Comparison of ENCODE assay signal across 1 cellular context in the genomic region with DNA sequence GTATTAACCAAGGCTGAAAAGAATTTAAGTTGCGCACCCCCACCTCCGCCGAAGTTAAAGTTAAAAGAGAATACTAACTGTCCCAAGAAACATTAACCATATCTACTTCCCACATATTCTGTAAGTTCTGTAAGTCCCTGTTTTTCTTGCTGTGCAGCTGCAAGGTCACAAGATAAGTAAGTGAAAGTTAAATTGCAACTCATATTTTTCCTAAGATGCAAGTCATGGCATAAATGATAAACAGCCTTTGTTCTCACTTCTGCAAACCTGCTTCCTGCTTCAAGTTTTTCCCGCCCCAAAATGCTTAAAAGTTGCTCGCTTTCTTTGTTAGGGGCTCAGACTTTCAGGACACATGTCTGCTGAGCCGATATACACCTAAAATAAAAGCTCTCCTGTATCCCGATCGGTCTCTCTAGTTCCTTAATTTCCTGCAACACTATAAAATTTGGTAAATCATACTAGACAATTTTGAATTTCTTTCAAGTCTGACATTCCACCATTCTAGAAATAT.
TF ChIP-seq lines count a peak whose summit lies in the region.

No MANE protein-coding gene starts in this region.

TF ChIP-seq in K562, 482 proteins besides CTCF, POLR2A, EP300 and RAD21 (continued from another document and continues in another):
- TF ChIP-seq, protein P1, sequence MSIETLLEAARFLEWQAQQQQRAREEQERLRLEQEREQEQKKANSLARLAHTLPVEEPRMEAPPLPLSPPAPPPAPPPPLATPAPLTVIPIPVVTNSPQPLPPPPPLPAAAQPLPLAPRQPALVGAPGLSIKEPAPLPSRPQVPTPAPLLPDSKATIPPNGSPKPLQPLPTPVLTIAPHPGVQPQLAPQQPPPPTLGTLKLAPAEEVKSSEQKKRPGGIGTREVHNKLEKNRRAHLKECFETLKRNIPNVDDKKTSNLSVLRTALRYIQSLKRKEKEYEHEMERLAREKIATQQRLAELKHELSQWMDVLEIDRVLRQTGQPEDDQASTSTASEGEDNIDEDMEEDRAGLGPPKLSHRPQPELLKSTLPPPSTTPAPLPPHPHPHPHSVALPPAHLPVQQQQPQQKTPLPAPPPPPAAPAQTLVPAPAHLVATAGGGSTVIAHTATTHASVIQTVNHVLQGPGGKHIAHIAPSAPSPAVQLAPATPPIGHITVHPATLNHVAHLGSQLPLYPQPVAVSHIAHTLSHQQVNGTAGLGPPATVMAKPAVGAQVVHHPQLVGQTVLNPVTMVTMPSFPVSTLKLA (conservative IDR thresholded peaks at IDR 0.05): peak in 1 of 2 experiments; percentile 54; a peak in 1 of 4 replicates
- TF ChIP-seq MTA3 (IDR thresholded peaks at IDR 0.05; ENCODE audit: borderline replicate concordance) (peak; percentile 86; the same call in 1 of the 2 replicates), ELF4 (CRISPR knock-in tag; IDR thresholded peaks at IDR 0.05) (peak; percentile 84), TAF1 (IDR thresholded peaks at IDR 0.05; ENCODE audit: control insufficient read depth, extremely low read depth, insufficient read depth, low read length, severe bottlenecking) (peak; percentile 15), ZZZ3 (IDR thresholded peaks at IDR 0.05) (no peak), MITF (IDR thresholded peaks at IDR 0.05) (peak; percentile 63; the same call in 1 of the 2 replicates), JUND (IDR thresholded peaks at IDR 0.05; ENCODE audit: borderline replicate concordance, low read depth, low read length) (peak; percentile 78), JUND (tag; IDR thresholded peaks at IDR 0.05; ENCODE audit: borderline replicate concordance, low read depth, low read length) (peak; percentile 77; the same call in 2 of the 3 replicates), NCOR1 (IDR thresholded peaks at IDR 0.05) (peak; percentile 95), DIDO1 (tag; IDR thresholded peaks at IDR 0.05; ENCODE audit: low read depth) (0 out of 2 replicates have a peak, but pooled peaks have one; percentile 30), TFAP4 (CRISPR knock-in tag; IDR thresholded peaks at IDR 0.05; ENCODE audit: borderline replicate concordance) (no peak; the same call in 1 of the 2 replicates), ZEB2 (IDR thresholded peaks at IDR 0.05) (peak; percentile 54), ADNP (tag; IDR thresholded peaks at IDR 0.05) (peak; percentile 81), SIN3B (IDR thresholded peaks at IDR 0.05; ENCODE audit: low read depth) (no peak), MYNN (IDR thresholded peaks at IDR 0.05) (peak; percentile 57), MYNN (CRISPR knock-in tag; IDR thresholded peaks at IDR 0.05) (no peak), TCF7L2 (IDR thresholded peaks at IDR 0.05; ENCODE audit: low read depth, low read length) (peak; percentile 66; the same call in 1 of the 2 replicates), KLF16 (IDR thresholded peaks at IDR 0.05) (peak; percentile 88), NR2C2 (CRISPR knock-in tag; IDR thresholded peaks at IDR 0.05) (no peak), NR2C2 (tag; IDR thresholded peaks at IDR 0.05) (peak; percentile 10; the same call in 1 of the 2 replicates), SMARCE1 (IDR thresholded peaks at IDR 0.05) (peak; percentile 93), ETV5 (CRISPR knock-in tag; IDR thresholded peaks at IDR 0.05; ENCODE audit: low read depth) (0 out of 2 replicates have a peak, but pooled peaks have one; percentile 53), BCOR (IDR thresholded peaks at IDR 0.05) (0 out of 2 replicates have a peak, but pooled peaks have one; percentile 17), NELFE (IDR thresholded peaks at IDR 0.05; ENCODE audit: insufficient read depth, insufficient read length) (no peak), SMARCB1 (IDR thresholded peaks at IDR 0.05; ENCODE audit: insufficient read length, low read depth) (peak; percentile 42), E2F5 (CRISPR knock-in tag; IDR thresholded peaks at IDR 0.05) (no peak), BRD9 (IDR thresholded peaks at IDR 0.05; ENCODE audit: low read depth, partially characterized antibody) (peak; percentile 77)
- TF ChIP-seq, protein P2, sequence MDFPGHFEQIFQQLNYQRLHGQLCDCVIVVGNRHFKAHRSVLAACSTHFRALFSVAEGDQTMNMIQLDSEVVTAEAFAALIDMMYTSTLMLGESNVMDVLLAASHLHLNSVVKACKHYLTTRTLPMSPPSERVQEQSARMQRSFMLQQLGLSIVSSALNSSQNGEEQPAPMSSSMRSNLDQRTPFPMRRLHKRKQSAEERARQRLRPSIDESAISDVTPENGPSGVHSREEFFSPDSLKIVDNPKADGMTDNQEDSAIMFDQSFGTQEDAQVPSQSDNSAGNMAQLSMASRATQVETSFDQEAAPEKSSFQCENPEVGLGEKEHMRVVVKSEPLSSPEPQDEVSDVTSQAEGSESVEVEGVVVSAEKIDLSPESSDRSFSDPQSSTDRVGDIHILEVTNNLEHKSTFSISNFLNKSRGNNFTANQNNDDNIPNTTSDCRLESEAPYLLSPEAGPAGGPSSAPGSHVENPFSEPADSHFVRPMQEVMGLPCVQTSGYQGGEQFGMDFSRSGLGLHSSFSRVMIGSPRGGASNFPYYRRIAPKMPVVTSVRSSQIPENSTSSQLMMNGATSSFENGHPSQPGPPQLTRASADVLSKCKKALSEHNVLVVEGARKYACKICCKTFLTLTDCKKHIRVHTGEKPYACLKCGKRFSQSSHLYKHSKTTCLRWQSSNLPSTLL (IDR thresholded peaks at IDR 0.05): no peak
- TF ChIP-seq, protein P3, sequence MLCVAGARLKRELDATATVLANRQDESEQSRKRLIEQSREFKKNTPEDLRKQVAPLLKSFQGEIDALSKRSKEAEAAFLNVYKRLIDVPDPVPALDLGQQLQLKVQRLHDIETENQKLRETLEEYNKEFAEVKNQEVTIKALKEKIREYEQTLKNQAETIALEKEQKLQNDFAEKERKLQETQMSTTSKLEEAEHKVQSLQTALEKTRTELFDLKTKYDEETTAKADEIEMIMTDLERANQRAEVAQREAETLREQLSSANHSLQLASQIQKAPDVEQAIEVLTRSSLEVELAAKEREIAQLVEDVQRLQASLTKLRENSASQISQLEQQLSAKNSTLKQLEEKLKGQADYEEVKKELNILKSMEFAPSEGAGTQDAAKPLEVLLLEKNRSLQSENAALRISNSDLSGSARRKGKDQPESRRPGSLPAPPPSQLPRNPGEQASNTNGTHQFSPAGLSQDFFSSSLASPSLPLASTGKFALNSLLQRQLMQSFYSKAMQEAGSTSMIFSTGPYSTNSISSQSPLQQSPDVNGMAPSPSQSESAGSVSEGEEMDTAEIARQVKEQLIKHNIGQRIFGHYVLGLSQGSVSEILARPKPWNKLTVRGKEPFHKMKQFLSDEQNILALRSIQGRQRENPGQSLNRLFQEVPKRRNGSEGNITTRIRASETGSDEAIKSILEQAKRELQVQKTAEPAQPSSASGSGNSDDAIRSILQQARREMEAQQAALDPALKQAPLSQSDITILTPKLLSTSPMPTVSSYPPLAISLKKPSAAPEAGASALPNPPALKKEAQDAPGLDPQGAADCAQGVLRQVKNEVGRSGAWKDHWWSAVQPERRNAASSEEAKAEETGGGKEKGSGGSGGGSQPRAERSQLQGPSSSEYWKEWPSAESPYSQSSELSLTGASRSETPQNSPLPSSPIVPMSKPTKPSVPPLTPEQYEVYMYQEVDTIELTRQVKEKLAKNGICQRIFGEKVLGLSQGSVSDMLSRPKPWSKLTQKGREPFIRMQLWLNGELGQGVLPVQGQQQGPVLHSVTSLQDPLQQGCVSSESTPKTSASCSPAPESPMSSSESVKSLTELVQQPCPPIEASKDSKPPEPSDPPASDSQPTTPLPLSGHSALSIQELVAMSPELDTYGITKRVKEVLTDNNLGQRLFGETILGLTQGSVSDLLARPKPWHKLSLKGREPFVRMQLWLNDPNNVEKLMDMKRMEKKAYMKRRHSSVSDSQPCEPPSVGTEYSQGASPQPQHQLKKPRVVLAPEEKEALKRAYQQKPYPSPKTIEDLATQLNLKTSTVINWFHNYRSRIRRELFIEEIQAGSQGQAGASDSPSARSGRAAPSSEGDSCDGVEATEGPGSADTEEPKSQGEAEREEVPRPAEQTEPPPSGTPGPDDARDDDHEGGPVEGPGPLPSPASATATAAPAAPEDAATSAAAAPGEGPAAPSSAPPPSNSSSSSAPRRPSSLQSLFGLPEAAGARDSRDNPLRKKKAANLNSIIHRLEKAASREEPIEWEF (CRISPR knock-in tag; IDR thresholded peaks at IDR 0.05): no peak
- TF ChIP-seq, protein P4, sequence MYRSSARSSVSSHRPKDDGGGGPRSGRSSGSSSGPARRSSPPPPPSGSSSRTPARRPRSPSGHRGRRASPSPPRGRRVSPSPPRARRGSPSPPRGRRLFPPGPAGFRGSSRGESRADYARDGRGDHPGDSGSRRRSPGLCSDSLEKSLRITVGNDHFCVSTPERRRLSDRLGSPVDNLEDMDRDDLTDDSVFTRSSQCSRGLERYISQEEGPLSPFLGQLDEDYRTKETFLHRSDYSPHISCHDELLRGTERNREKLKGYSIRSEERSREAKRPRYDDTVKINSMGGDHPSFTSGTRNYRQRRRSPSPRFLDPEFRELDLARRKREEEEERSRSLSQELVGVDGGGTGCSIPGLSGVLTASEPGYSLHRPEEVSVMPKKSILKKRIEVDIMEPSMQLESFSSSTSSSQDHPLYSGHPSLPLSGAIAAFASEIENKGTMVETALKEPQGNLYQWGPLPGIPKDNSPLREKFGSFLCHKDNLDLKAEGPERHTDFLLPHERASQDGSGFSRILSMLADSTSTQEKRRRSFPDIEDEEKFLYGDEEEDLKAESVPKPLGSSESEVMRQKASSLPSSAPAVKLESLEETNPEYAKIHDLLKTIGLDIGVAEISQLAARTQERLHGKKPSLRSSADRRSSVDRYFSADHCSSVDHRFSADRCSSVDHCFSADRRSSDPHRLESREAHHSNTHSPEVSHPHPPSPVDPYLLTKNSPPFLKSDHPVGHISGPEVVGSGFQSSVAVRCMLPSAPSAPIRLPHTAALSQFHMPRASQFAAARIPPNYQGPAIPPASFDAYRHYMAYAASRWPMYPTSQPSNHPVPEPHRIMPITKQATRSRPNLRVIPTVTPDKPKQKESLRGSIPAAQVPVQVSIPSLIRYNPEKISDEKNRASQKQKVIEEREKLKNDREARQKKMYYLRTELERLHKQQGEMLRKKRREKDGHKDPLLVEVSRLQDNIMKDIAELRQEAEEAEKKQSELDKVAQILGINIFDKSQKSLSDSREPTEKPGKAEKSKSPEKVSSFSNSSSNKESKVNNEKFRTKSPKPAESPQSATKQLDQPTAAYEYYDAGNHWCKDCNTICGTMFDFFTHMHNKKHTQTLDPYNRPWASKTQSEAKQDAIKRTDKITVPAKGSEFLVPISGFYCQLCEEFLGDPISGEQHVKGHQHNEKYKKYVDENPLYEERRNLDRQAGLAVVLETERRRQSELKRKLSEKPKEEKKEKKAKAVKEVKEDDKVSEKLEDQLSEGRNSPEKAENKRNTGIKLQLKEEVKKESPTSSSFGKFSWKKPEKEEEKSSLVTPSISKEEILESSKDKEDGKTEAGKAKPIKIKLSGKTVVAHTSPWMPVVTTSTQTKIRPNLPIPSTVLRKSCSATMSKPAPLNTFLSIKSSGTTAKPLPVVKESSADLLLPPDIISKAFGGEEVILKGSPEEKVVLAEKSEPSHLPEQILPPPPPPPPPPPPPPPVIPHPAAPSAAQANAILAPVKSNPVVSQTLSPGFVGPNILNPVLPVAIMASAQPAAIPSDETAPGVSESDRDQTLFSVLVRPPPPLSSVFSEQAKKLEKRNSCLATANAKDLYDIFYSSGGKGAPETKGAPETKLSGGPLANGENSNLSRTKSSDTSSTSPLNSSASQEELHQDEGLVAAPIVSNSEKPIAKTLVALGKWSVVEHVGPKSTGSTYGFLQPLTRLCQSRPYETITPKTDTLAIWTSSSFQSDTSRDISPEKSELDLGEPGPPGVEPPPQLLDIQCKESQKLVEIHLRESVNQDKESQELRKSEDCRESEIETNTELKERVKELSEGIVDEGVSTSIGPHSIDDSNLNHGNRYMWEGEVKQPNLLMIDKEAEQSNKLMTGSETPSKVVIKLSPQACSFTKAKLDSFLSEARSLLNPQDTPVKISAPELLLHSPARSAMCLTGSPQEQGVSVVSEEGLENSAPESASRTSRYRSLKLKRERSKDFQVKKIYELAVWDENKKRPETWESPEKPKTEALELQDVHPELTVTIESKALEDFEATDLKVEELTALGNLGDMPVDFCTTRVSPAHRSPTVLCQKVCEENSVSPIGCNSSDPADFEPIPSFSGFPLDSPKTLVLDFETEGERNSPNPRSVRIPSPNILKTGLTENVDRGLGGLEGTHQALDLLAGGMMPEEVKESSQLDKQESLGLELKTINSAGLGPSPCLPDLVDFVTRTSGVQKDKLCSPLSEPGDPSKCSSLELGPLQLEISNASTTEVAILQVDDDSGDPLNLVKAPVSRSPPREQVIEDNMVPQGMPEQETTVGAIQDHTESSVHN (IDR thresholded peaks at IDR 0.05; ENCODE audit: borderline replicate concordance in 1 of 2, low read depth in 1 of 2): peak in 1 of 2 experiments; percentile 68; a peak in 1 of 4 replicates
